8 cellular contexts compared by ENCODE assay signal in the genomic region with DNA sequence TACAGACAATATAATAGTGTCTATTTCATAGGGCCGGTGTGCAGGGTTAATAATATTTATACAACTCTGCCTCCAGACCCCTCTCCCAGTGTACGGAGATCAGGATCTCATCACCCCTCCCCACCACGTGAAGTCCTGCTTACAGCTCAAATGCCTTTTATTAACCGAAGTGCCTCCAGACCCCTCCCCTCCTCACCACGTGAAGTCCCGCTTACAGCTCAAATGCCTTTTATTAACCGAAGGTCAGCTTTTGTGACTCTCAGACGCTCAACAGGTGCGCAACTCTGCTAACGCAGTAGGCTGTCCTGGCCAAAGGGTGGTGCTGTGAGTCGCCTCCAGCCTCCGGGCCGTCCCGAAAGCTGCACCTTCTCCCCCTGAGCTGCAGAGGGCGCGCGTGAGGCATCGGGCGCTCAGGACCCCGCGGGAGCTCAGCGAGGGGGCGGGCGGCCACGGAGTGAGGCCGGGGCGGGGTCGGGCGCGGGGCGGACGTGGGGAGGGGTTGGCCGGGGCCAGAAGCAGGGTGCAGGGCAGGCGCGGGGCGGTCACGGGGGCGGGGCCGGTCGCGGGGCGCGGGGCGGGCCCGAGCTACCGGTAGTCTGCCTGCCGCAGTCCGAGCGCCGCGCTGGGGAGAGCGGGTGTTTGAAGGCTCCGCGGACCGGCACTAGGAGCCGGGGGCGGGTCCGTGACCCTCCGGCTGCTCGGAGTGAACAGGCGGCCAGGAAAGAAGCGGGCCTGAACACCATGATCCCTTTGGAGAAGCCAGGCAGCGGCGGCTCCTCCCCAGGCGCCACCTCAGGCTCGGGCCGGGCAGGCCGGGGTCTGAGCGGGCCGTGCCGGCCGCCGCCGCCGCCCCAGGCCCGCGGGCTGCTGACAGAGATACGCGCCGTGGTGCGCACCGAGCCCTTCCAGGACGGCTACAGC. TPM values are rescaled to one million over a fixed set of nuclear protein-coding genes. Genes with fewer than 3 reads are reported as not detected.
DNase-seq lines count a peak whose midpoint lies in the region; ATAC-seq, FAIRE-seq and TF ChIP-seq lines count a peak whose summit lies in the region.

A gene (plus strand): TSS at position 606 of the 921 bp plus-strand sequence. CDS start 136 bp downstream, at position 742.

- H2AFZ ChIP-seq in endothelial cell of umbilical vein (ENCODE audit: low read depth, low read length): peak within 1 kb of the TSS; percentile 24

- intact Hi-C loops in endothelial cell of umbilical vein (cut with micrococcal nuclease): loop anchor here (1.0 to 10.0 kb wide), 7 partner anchors 65 to 648 kb away; a partner anchor contains a TSS

- H3K9me3 ChIP-seq in NT2/D1 (ENCODE audit: insufficient read depth, low read length): no peaks in the 10 kb centered on the region
- H3K9me3 ChIP-seq in endothelial cell of umbilical vein (replicated peaks; ENCODE audit: control insufficient read depth, insufficient read depth, low read length): no peaks in the 10 kb centered on the region

- TF ChIP-seq CTCF in endothelial cell of umbilical vein (IDR thresholded peaks at IDR 0.05; ENCODE audit: extremely low read depth in 1 of 2, insufficient read depth in 1 of 2, low read depth in 1 of 2, low read length in 2 of 2): peak; percentile 97 to 100

- no peaks in the 10 kb centered on the region for H3K36me3 ChIP-seq in NT2/D1 (ENCODE audit: insufficient read depth, insufficient read length, low read length)
- no peaks in the 10 kb centered on the region for H3K36me3 ChIP-seq in endothelial cell of umbilical vein (ENCODE audit: control insufficient read depth in 2 of 2, extremely low read depth in 1 of 2, insufficient read depth in 2 of 2, low read length in 2 of 2)

- no peaks in the 10 kb centered on the region for H3K9me1 ChIP-seq in endothelial cell of umbilical vein (replicated peaks; ENCODE audit: control insufficient read depth, extremely low read depth, insufficient read depth, low read length)

- BruUV-seq in endothelial cell of umbilical vein (replicated peaks; lab: Mats Ljungman, UMichigan): no TSS peak

- FAIRE-seq in HTR-8/SVneo (lab: Jason Lieb, UNC): peak; percentile 68
- FAIRE-seq in endothelial cell of umbilical vein (lab: Jason Lieb, UNC): peak; percentile 60

- peaks cover 7% of the 10 kb centered on the region for H4K20me1 ChIP-seq in endothelial cell of umbilical vein (replicated peaks; ENCODE audit: control insufficient read depth, extremely low read depth, insufficient read depth, low read length)

- POLR2A ChIA-PET in endothelial cell of umbilical vein (lab: Charles Lee): interaction anchor here (0.6 to 2.3 kb wide), 35 partner anchors 8 to 651 kb away, joined by 3 to 73 read pairs (median 5); a partner anchor contains a TSS

- ATAC-seq in GM21367 (IDR thresholded peaks at IDR 0.05; ENCODE audit: unreplicated experiment): peak; percentile 61

- H3K79me2 ChIP-seq in endothelial cell of umbilical vein (ENCODE audit: control insufficient read depth, insufficient read depth, low read length): peaks cover 48% of the 10 kb centered on the region

- H3K27me3 ChIP-seq in NT2/D1 (ENCODE audit: insufficient read depth, insufficient read length) (peaks cover 20% of the 10 kb centered on the region), endothelial cell of umbilical vein (ENCODE audit: control insufficient read depth in 2 of 2, insufficient read depth in 2 of 2, low read length in 2 of 2) (peaks cover 2 to 12% of the 10 kb centered on the region in 2 experiments)

- CTCF ChIA-PET in endothelial cell of umbilical vein (lab: Charles Lee): interaction anchor here (0.6 to 9.5 kb wide), 74 partner anchors 8 to 1440 kb away, joined by 3 to 603 read pairs (median 5); a partner anchor contains a TSS

- DNase-seq in Caki2 (ENCODE audit: low read depth): peak; percentile 90
- peak; percentile 89 for DNase-seq in HTR-8/SVneo (ENCODE audit: insufficient read length, low spot score)
- DNase-seq in NT2/D1 (ENCODE audit: low read depth, low spot score): peak; percentile 96
- peak; percentile 78 for DNase-seq in activated CD8-positive, alpha-beta memory T cell treated with anti-CD3 and anti-CD28 coated beads, Interleukin-2, amount 50 U/mL, for 24 hours (ENCODE audit: extremely low read depth)
- peak; percentile 92 for DNase-seq in endothelial cell of umbilical vein (ENCODE audit: low read depth, low spot score)
- DNase-seq in midbrain (lab: John Stamatoyannopoulos, UW): peak; percentile 86
- DNase-seq in stimulated activated CD8-positive, alpha-beta memory T cell treated with anti-CD3 and anti-CD28 coated beads, Interleukin-2, amount 100 ng/mL, for 48 hours (ENCODE audit: low read depth in 2 of 2): peak; percentile 87 to 88

- peak within 1 kb of the TSS; percentile 74 for H3K4me2 ChIP-seq in endothelial cell of umbilical vein (ENCODE audit: insufficient read depth, low read length)

- H3K9ac ChIP-seq in NT2/D1 (ENCODE audit: insufficient read length, low read depth) (peak within 1 kb of the TSS; percentile 88), endothelial cell of umbilical vein (replicated peaks; ENCODE audit: extremely low read depth, insufficient read depth, low read length) (peak within 1 kb of the TSS; percentile 96)

- peak; percentile 96 for TF ChIP-seq POLR2A in endothelial cell of umbilical vein (IDR thresholded peaks at IDR 0.05; ENCODE audit: low read depth, low read length)

- H3K4me1 ChIP-seq in NT2/D1 (ENCODE audit: insufficient read depth, insufficient read length): peaks cover 3% of the 10 kb centered on the region
- peaks cover 33% of the 10 kb centered on the region for H3K4me1 ChIP-seq in endothelial cell of umbilical vein (ENCODE audit: control insufficient read depth, extremely low read depth, insufficient read depth, low read length)

- H3K27ac ChIP-seq in endothelial cell of umbilical vein (ENCODE audit: insufficient read depth, low read depth, low read length): peak within 1 kb of the TSS; percentile 49

- H3K4me3 ChIP-seq in NT2/D1 (ENCODE audit: insufficient read length, low read depth) (peak within 1 kb of the TSS; percentile 78), endothelial cell of umbilical vein (replicated peaks in 1 of 3; ENCODE audit: insufficient read depth in 1 of 3, low read depth in 1 of 3, low read length in 3 of 3) (peak within 1 kb of the TSS; percentile 74 to 89 (median 76))

- in situ Hi-C loops in Caki2 (cut with HindIII; ENCODE audit: low pct_unique_long_range_greater_than_20kb, low sequenced_read_pairs): no loop called here

- dilution Hi-C loops in endothelial cell of umbilical vein (cut with MboI; ENCODE audit: extremely low pct_ligation_motif_present, low sequenced_read_pairs): loop anchor here (25.0 kb wide), 1 partner anchor 130 kb away; no protein-coding TSS in a partner anchor

TF ChIP-seq in endothelial cell of umbilical vein, 7 proteins besides CTCF, POLR2A, EP300 and RAD21:
- TF ChIP-seq POLR2AphosphoS5 (IDR thresholded peaks at IDR 0.05; ENCODE audit: insufficient read depth, low read depth, low read length) (peak; percentile 94), FOS (IDR thresholded peaks at IDR 0.05; ENCODE audit: borderline replicate concordance, insufficient read depth, low read length) (no peak)

RNA-seq across cellular contexts. Expression of the gene that starts here (rescaled TPM):
- total RNA-seq in Caki2 (2014; rRNA removed; shearing (Covaris generic); ENCODE audit: low replicate concordance): 54.6 and 68.4 TPM in 2 replicates
- 53.9 and 58.8 TPM in 2 replicates for total RNA-seq in endothelial cell of umbilical vein
- 10.6 and 11.7 TPM in 2 replicates for polyA plus RNA-seq in endothelial cell of umbilical vein
- 20.3 and 22.6 TPM in 2 replicates for polyA plus RNA-seq in endothelial cell of umbilical vein (2011; cell fraction: cytosol; rRNA removed)
- polyA plus RNA-seq in endothelial cell of umbilical vein (2011; cell fraction: nucleus; rRNA removed): 20.8 and 26.3 TPM in 2 replicates
- polyA plus RNA-seq in endothelial cell of umbilical vein (2012): 48.6 and 75.6 TPM in 2 replicates
- 12.1 and 12.3 TPM in 2 replicates for polyA minus RNA-seq in endothelial cell of umbilical vein
- polyA minus RNA-seq in endothelial cell of umbilical vein (2011; cell fraction: cytosol; rRNA and poly(A)+ RNA removed): 10.5 TPM
- 22.6 and 33.8 TPM in 2 replicates for polyA minus RNA-seq in endothelial cell of umbilical vein (2011; cell fraction: nucleus; rRNA and poly(A)+ RNA removed)

Comparison
In these comparisons a context has a peak if more than half of its experiments do, and no peak if none do; other contexts are left out.
1. Peak in every context shown above with its lines: DNase-seq, ATAC-seq, H3K4me3 ChIP-seq and H3K27ac ChIP-seq.